Comparison of ENCODE assay signal across 22 cellular contexts in genomic region chr4:106034205-106034604, GRCh38.
DNase-seq lines count a peak whose midpoint lies in the region; ATAC-seq and TF ChIP-seq lines count a peak whose summit lies in the region.
"Had no signal": no experiment of that assay in that cellular context is flagged by ENCODE, and none has a peak within 500 bp of the region (broad histone marks: within the 10 kb centered on the region; RNA-seq: fewer than 3 reads in every experiment).

No MANE protein-coding gene starts in this region.

- H4K20me1 ChIP-seq in BLaER1 treated with 17β-estradiol and CSF1 and Interleukin-3, amounts not matched to agents 10 nM and 100 nM, result no peaks in the 10 kb centered on the region

- no peak overlapping the region for H3K27ac ChIP-seq in BLaER1 treated with 17β-estradiol and CSF1 and Interleukin-3, amounts not matched to agents 10 nM and 100 nM
- H3K27ac ChIP-seq in body of pancreas, result peak overlapping the region in 1 of 4 donors; percentile 42
- H3K27ac ChIP-seq: coronary artery, left ventricle myocardium inferior, ovary, stomach had no signal

- H3K9ac ChIP-seq in BLaER1 treated with 17β-estradiol and CSF1 and Interleukin-3, amounts not matched to agents 10 nM and 100 nM, result no peak overlapping the region

- no peak for TF ChIP-seq CTCF in body of pancreas (IDR thresholded peaks at IDR 0.05)
- TF ChIP-seq CTCF in mesothelial cell of epicardium (IDR thresholded peaks at IDR 0.05; ENCODE audit: unreplicated experiment), result no peak

- peaks cover 0 to 10% (median 6%) of the 10 kb centered on the region in 10 experiments; a peak in 9 of 20 replicates for H3K4me1 ChIP-seq in BLaER1 treated with 17β-estradiol and CSF1 and Interleukin-3, amounts not matched to agents 10 nM and 100 nM
- peaks cover 10% of the 10 kb centered on the region for H3K4me1 ChIP-seq in body of pancreas
- H3K4me1 ChIP-seq: left ventricle myocardium inferior, stomach had no signal

- H3K9me3 ChIP-seq in BLaER1 treated with 17β-estradiol and CSF1 and Interleukin-3, amounts not matched to agents 10 nM and 100 nM (replicated peaks in 1 of 11), result peaks cover under 1 to 15% (median 7%) of the 10 kb centered on the region in 11 experiments; a peak in 13 of 22 replicates
- no peaks in the 10 kb centered on the region for H3K9me3 ChIP-seq in body of pancreas
- H3K9me3 ChIP-seq: ovary had no signal

- H3K36me3 Mint-ChIP-seq in mesothelial cell of epicardium, result peaks cover 6% of the 10 kb centered on the region

- ATAC-seq in body of pancreas (peak; percentile 53), HG03280 (IDR thresholded peaks at IDR 0.05; ENCODE audit: unreplicated experiment) (no peak)

- H3K4me1 Mint-ChIP-seq in mesothelial cell of epicardium, result peaks cover 49% of the 10 kb centered on the region
- H3K4me1 Mint-ChIP-seq: activated CD4-positive, alpha-beta T cell treated with anti-CD3 and anti-CD28 coated beads, Interleukin-2, amount 10 ng/mL, durations not matched to agents 7 days and 5 days had no signal

- 53 to 57% methylated on average over 3 of the region's 3 CpGs for WGBS in body of pancreas, 2 donors

- no peaks in the 10 kb centered on the region for H3K27me3 ChIP-seq in BLaER1 treated with 17β-estradiol and CSF1 and Interleukin-3, amounts not matched to agents 10 nM and 100 nM
- no peaks in the 10 kb centered on the region for H3K27me3 ChIP-seq in body of pancreas
- H3K27me3 ChIP-seq: ovary, stomach had no signal

- H3K9me3 Mint-ChIP-seq in mesothelial cell of epicardium, result peaks cover 27% of the 10 kb centered on the region

- H3K27ac Mint-ChIP-seq in mesothelial cell of epicardium, result peak overlapping the region; percentile 69
- H3K27ac Mint-ChIP-seq: activated CD4-positive, alpha-beta T cell treated with anti-CD3 and anti-CD28 coated beads, Interleukin-2, amount 10 ng/mL, durations not matched to agents 7 days and 5 days; H9 had no signal

- no peak for TF ChIP-seq POLR2A in body of pancreas (IDR thresholded peaks at IDR 0.05)

- peaks cover 0 to 7% (median 0%) of the 10 kb centered on the region in 11 experiments; a peak in 1 of 22 replicates for H3K36me3 ChIP-seq in BLaER1 treated with 17β-estradiol and CSF1 and Interleukin-3, amounts not matched to agents 10 nM and 100 nM
- no peaks in the 10 kb centered on the region for H3K36me3 ChIP-seq in body of pancreas (replicated peaks in 1 of 2; ENCODE audit: insufficient read depth in 1 of 2, low read depth in 2 of 2)
- H3K36me3 ChIP-seq: left ventricle myocardium inferior, ovary, stomach had no signal

- H3K27me3 Mint-ChIP-seq in mesothelial cell of epicardium (ENCODE audit: low read depth), result no peaks in the 10 kb centered on the region

- no peak overlapping the region for H3K4me3 ChIP-seq in BLaER1 treated with 17β-estradiol and CSF1 and Interleukin-3, amounts not matched to agents 10 nM and 100 nM
- no peak overlapping the region for H3K4me3 ChIP-seq in body of pancreas
- H3K4me3 ChIP-seq: coronary artery, left ventricle myocardium inferior, ovary, stomach had no signal

- no peak overlapping the region for H3K4me3 Mint-ChIP-seq in mesothelial cell of epicardium
- H3K4me3 Mint-ChIP-seq: activated CD4-positive, alpha-beta T cell treated with anti-CD3 and anti-CD28 coated beads, Interleukin-2, amount 10 ng/mL, durations not matched to agents 7 days and 5 days; H9 had no signal

- intact Hi-C loops in body of pancreas (cut with DNase I), result no loop called here

- peak overlapping the region in 6 of 11 experiments; percentile 8 to 49 (median 19); a peak in 6 of 22 replicates for H3K4me2 ChIP-seq in BLaER1 treated with 17β-estradiol and CSF1 and Interleukin-3, amounts not matched to agents 10 nM and 100 nM

- DNase-seq in M059J (ENCODE audit: low read depth) (peak; percentile 5), body of pancreas (no peak), mesothelial cell of epicardium (ENCODE audit: low spot score in 2 of 2, unreplicated experiment in 2 of 2) (no peak), epidermal melanocyte (ENCODE audit: insufficient read length, low spot score) (no peak)
- no peak for DNase-seq in effector CD4-positive, alpha-beta T cell
- DNase-seq in activated T-cell treated with anti-CD3 and anti-CD28 coated beads, Interleukin-2, amount 50 U/mL, for 48 hours, result no peak
- DNase-seq: activated CD4-positive, alpha-beta T cell treated with anti-CD3 and anti-CD28 coated beads, Interleukin-2, amount 10 ng/mL, durations not matched to agents 7 days and 5 days; activated CD8-positive, alpha-beta memory T cell treated with anti-CD3 and anti-CD28 coated beads, Interleukin-2, amount 50 U/mL, for 48 hours; activated gamma-delta T cell treated with Interleukin-2 at 50 U/mL for 16 hours; amygdala; DND-41; H9; left ventricle myocardium inferior; NCI-H1048; NCI-H2227 treated with DMSO at 0.1 percent for 48 hours; ovary; RPMI8226; stimulated activated CD4-positive, alpha-beta T cell treated with anti-CD3 and anti-CD28 coated beads, Interleukin-2, amount 100 ng/mL, for 48 hours; stomach had no signal
